8 cellular contexts compared by ENCODE assay signal in genomic region chr10:30591249-30591670, GRCh38. TPM values are rescaled to one million over a fixed set of nuclear protein-coding genes. Genes with fewer than 3 reads are reported as not detected.
A peak's percentile ranks its signal among the peaks of the same experiment; 100 is the strongest.
DNase-seq lines count a peak whose midpoint lies in the region; ATAC-seq and TF ChIP-seq lines count a peak whose summit lies in the region.
"Had no signal": no experiment of that assay in that cellular context is flagged by ENCODE, and none has a peak within 500 bp of the region (broad histone marks: within the 10 kb centered on the region; RNA-seq: fewer than 3 reads in every experiment).

No MANE protein-coding gene starts in this region.

- H4K8ac ChIP-seq in IMR-90 (ENCODE audit: low read depth in 2 of 2, low read length in 2 of 2) = no peak overlapping the region

- no peak overlapping the region for H2AK9ac ChIP-seq in IMR-90 (replicated peaks; ENCODE audit: low read depth, low read length, poor library complexity)

- dilution Hi-C loops in IMR-90 (cut with HindIII; ENCODE audit: low sequenced_read_pairs, unreplicated experiment) = no loop called here

- BruUV-seq in IMR-90 (replicated peaks; lab: Mats Ljungman, UMichigan) = no TSS peak

- no peaks in the 10 kb centered on the region for H3K79me1 ChIP-seq in IMR-90 (ENCODE audit: low read depth in 1 of 2, low read length in 2 of 2)

- no peak overlapping the region for H3K14ac ChIP-seq in IMR-90 (replicated peaks; ENCODE audit: low read depth, low read length)

- H3K27ac ChIP-seq in IMR-90 (ENCODE audit: insufficient read depth, low read length) = no peak overlapping the region
- no peak overlapping the region for H3K27ac ChIP-seq in SU-DHL-6 (ENCODE audit: low read depth, low read length)

- H4K5ac ChIP-seq in IMR-90 (ENCODE audit: low read depth, low read length) = no peak overlapping the region

- H4K20me1 ChIP-seq in IMR-90 (ENCODE audit: insufficient read depth, low read length) (no peaks in the 10 kb centered on the region), SU-DHL-6 (ENCODE audit: low read depth, low read length) (no peaks in the 10 kb centered on the region)

- CTCF ChIA-PET in IMR-90 (lab: Yijun Ruan, JAX) = interaction anchor here (0.6 to 1.8 kb wide), 16 partner anchors 9 to 591 kb away, joined by 3 to 14 read pairs (median 4); partner anchors contain the start of gene MTPAP

- DNase-seq in ELF-1 (ENCODE audit: low read depth, low spot score) = peak; percentile 58
- peak; percentile 53 for DNase-seq in IMR-90
- DNase-seq in astrocyte of the spinal cord (ENCODE audit: low read depth, low spot score) = peak; percentile 54
- DNase-seq in iPS-NIHi7 (ENCODE audit: extremely low spot score) = peak; percentile 59
- peak; percentile 32 for DNase-seq in stimulated activated CD4-positive, alpha-beta T cell treated with anti-CD3 and anti-CD28 coated beads, Interleukin-15, amount 100 ng/mL, for 24 hours

- POLR2A ChIA-PET in IMR-90 (lab: Charles Lee; ENCODE audit: unreplicated experiment) = no interaction called here

- no peak overlapping the region for H2AK5ac ChIP-seq in IMR-90 (ENCODE audit: low read depth, low read length)

- H4K91ac ChIP-seq in IMR-90 (ENCODE audit: insufficient read depth, low read depth, low read length) = no peak overlapping the region

- H3K4me3 ChIP-seq in IMR-90 (ENCODE audit: insufficient read depth, low read depth, low read length) (no peak overlapping the region), SU-DHL-6 (ENCODE audit: insufficient read depth, low read length, poor library complexity, severe bottlenecking) (no peak overlapping the region), astrocyte of the spinal cord (ENCODE audit: low read depth, low read length) (no peak overlapping the region)

- TF ChIP-seq RAD21 in IMR-90 (IDR thresholded peaks at IDR 0.05; ENCODE audit: low read length) = peak; percentile 77

- H3K27me3 ChIP-seq in IMR-90 (ENCODE audit: control insufficient read depth, insufficient read depth, low read length) (peaks cover 32% of the 10 kb centered on the region), SU-DHL-6 (ENCODE audit: low read length) (no peaks in the 10 kb centered on the region)

- H3K4me1 ChIP-seq in IMR-90 (ENCODE audit: control insufficient read depth, insufficient read depth, low read length) = no peaks in the 10 kb centered on the region

- no peak overlapping the region for H3K9ac ChIP-seq in IMR-90 (ENCODE audit: low read depth, low read length)
- no peak overlapping the region for H3K9ac ChIP-seq in SU-DHL-6 (ENCODE audit: low read length)

- H3K9me3 ChIP-seq in IMR-90 (ENCODE audit: control insufficient read depth, insufficient read depth, low read length) (no peaks in the 10 kb centered on the region), SU-DHL-6 (ENCODE audit: insufficient read depth, low read length) (no peaks in the 10 kb centered on the region)

- no peak overlapping the region for H3K4me2 ChIP-seq in IMR-90 (ENCODE audit: low read depth, low read length)
- H3K4me2 ChIP-seq in SU-DHL-6 (ENCODE audit: low read depth, low read length, poor library complexity, severe bottlenecking) = no peak overlapping the region

- no peak overlapping the region for H3K18ac ChIP-seq in IMR-90 (ENCODE audit: low read depth, low read length)

- no peaks in the 10 kb centered on the region for H3F3A ChIP-seq in SU-DHL-6 (ENCODE audit: insufficient read depth)

- in situ Hi-C loops in IMR-90 (cut with MboI; ENCODE audit: low sequenced_read_pairs) (loop anchor here (5.0 to 10.0 kb wide), 2 partner anchors 199 to 596 kb away; no protein-coding TSS in a partner anchor), astrocyte of the spinal cord (cut with HindIII; ENCODE audit: low sequenced_read_pairs) (no loop called here)

- H2AFZ ChIP-seq in IMR-90 (replicated peaks; ENCODE audit: low read length, poor library complexity) (no peak overlapping the region), SU-DHL-6 (ENCODE audit: low read depth, low read length, severe bottlenecking) (no peak overlapping the region)

- no peak overlapping the region for H3K56ac ChIP-seq in IMR-90 (ENCODE audit: extremely low read depth, insufficient read depth, low read length)

- H3K36me3 ChIP-seq in IMR-90 (ENCODE audit: control insufficient read depth, insufficient read depth, low read length) (no peaks in the 10 kb centered on the region), SU-DHL-6 (ENCODE audit: low read length) (no peaks in the 10 kb centered on the region)

- intact Hi-C loops in IMR-90 (cut with micrococcal nuclease) = loop anchor here (1.0 kb wide), 2 partner anchors 177 to 199 kb away; no protein-coding TSS in a partner anchor

- WGBS in IMR-90 (ENCODE audit: extremely low coverage in 2 of 2, insufficient read length in 1 of 2), 2 experiments = no CpG with 5 or more reads among the region's 5 CpGs

- H2BK5ac ChIP-seq in IMR-90 (ENCODE audit: low read depth, low read length, poor library complexity, severe bottlenecking) = no peak overlapping the region

- H2BK120ac ChIP-seq in IMR-90 (ENCODE audit: low read depth, low read length) = no peak overlapping the region

- TF ChIP-seq CTCF in IMR-90 (conservative IDR thresholded peaks at IDR 0.05; ENCODE audit: low read depth, low read length) (peak; percentile 82), SU-DHL-6 (IDR thresholded peaks at IDR 0.05; ENCODE audit: insufficient read depth, low read length, poor library complexity, severe bottlenecking) (peak; percentile 63), astrocyte of the spinal cord (IDR thresholded peaks at IDR 0.05; ENCODE audit: low read depth, low read length) (peak; percentile 74)

- ATAC-seq in IMR-90 (ENCODE audit: low read depth) (peak; percentile 85), HG02973 (IDR thresholded peaks at IDR 0.05; ENCODE audit: unreplicated experiment) (no peak)

- no peak for TF ChIP-seq POLR2A in IMR-90 (IDR thresholded peaks at IDR 0.05; ENCODE audit: low read depth, low read length)

- no peak overlapping the region for H2BK15ac ChIP-seq in IMR-90 (ENCODE audit: low read depth, low read length)

- H3K23ac ChIP-seq in IMR-90 (ENCODE audit: low read depth, low read length) = no peak overlapping the region

- no peak overlapping the region for H2BK20ac ChIP-seq in IMR-90 (ENCODE audit: low read depth, low read length)

- H3K9me1 ChIP-seq in IMR-90 (ENCODE audit: insufficient read depth, low read length) = no peaks in the 10 kb centered on the region

- no peaks in the 10 kb centered on the region for H3K79me2 ChIP-seq in SU-DHL-6 (ENCODE audit: insufficient read depth, low read length)

- H3K9me2 ChIP-seq in SU-DHL-6 (replicated peaks; ENCODE audit: insufficient read depth, low read length) = no peaks in the 10 kb centered on the region

- no peak overlapping the region for H3K4ac ChIP-seq in IMR-90 (ENCODE audit: low read depth, low read length)

TF ChIP-seq in IMR-90, 13 proteins besides CTCF, POLR2A, EP300 and RAD21:
- TF ChIP-seq RCOR1 (IDR thresholded peaks at IDR 0.05; ENCODE audit: insufficient replicate concordance, low read length) (no peak), FOS (IDR thresholded peaks at IDR 0.05; ENCODE audit: low read depth, low read length) (no peak), MAFK (IDR thresholded peaks at IDR 0.05; ENCODE audit: low read depth, low read length) (no peak), CHD1 (IDR thresholded peaks at IDR 0.05; ENCODE audit: low read depth, low read length) (no peak), SMC3 (IDR thresholded peaks at IDR 0.05; ENCODE audit: low read depth, low read length) (peak; percentile 83), NFE2L2 (IDR thresholded peaks at IDR 0.05; ENCODE audit: low read depth, low read length) (no peak), ELK1 (IDR thresholded peaks at IDR 0.05; ENCODE audit: borderline replicate concordance, low read depth, low read length) (no peak)

RNA-seq across cellular contexts. Expression of gene LYZL2, which starts 38.3 kb away (rescaled TPM):
- total RNA-seq in IMR-90 (2012; rRNA removed) = not detected in 2 replicates
- polyA plus RNA-seq in IMR-90 (2012; rRNA removed) = not detected in 2 replicates
- polyA plus RNA-seq in IMR-90 (2012; cell fraction: cytosol; rRNA removed) = not detected in 2 replicates
- polyA plus RNA-seq in IMR-90 (2012; cell fraction: nucleus; rRNA removed; ENCODE audit: low replicate concordance) = not detected in 2 replicates
- total RNA-seq: subcutaneous adipose tissue had no signal
